In genomic region chr10:1939016-1939415, GRCh38 we compare ENCODE assay signal across 11 cellular contexts.
DNase-seq lines count a peak whose midpoint lies in the region; ATAC-seq and FAIRE-seq lines count a peak whose summit lies in the region.
"Had no signal": no experiment of that assay in that cellular context is flagged by ENCODE, and none has a peak within 500 bp of the region (broad histone marks: within the 10 kb centered on the region; RNA-seq: fewer than 3 reads in every experiment).

No MANE protein-coding gene starts in this region.

- no peak for FAIRE-seq in frontal cortex (lab: Jason Lieb, UNC)
- FAIRE-seq: A549 had no signal

- H2BK120ac ChIP-seq in mesendoderm (ENCODE audit: low read depth, low read length) = no peak overlapping the region

- no peaks in the 10 kb centered on the region for H3K36me3 Mint-ChIP-seq in activated T-helper 17 cell treated with anti-CD3 and anti-CD28 coated beads, Interleukin-2, amount 50 U/mL, for 72 hours (ENCODE audit: low read depth)

- H3K9me3 Mint-ChIP-seq in activated T-helper 17 cell treated with anti-CD3 and anti-CD28 coated beads, Interleukin-2, amount 50 U/mL, for 72 hours = peaks cover 3% of the 10 kb centered on the region

- H4K5ac ChIP-seq in mesendoderm (ENCODE audit: low read length) = no peak overlapping the region

- H3K4me3 ChIP-seq in mesendoderm (ENCODE audit: low read length) (no peak overlapping the region), SJCRH30 (no peak overlapping the region)
- H3K4me3 ChIP-seq: A549, SK-N-MC had no signal

- ATAC-seq in activated T-helper 17 cell treated with anti-CD3 and anti-CD28 coated beads, Interleukin-2, amount 50 U/mL, for 72 hours (replicated peaks) = peak; percentile 81
- ATAC-seq: A549 had no signal

- H3K23ac ChIP-seq in mesendoderm (ENCODE audit: low read length) = no peak overlapping the region

- no peak overlapping the region for H3K27ac ChIP-seq in mesendoderm (ENCODE audit: low read depth, low read length)
- no peak overlapping the region for H3K27ac ChIP-seq in SJCRH30
- H3K27ac ChIP-seq: A549, SK-N-MC had no signal

- H4K8ac ChIP-seq in mesendoderm (ENCODE audit: low read depth, low read length) = no peak overlapping the region

- H3K27me3 ChIP-seq in mesendoderm (ENCODE audit: insufficient read depth, low read length, poor library complexity) = peaks cover 2% of the 10 kb centered on the region
- no peaks in the 10 kb centered on the region for H3K27me3 ChIP-seq in SJCRH30

- H3K9ac ChIP-seq in mesendoderm (ENCODE audit: low read length) = no peak overlapping the region

- no peaks in the 10 kb centered on the region for H3K27me3 Mint-ChIP-seq in activated T-helper 17 cell treated with anti-CD3 and anti-CD28 coated beads, Interleukin-2, amount 50 U/mL, for 72 hours

- H3K56ac ChIP-seq in mesendoderm (ENCODE audit: low read length) = no peak overlapping the region

- no peaks in the 10 kb centered on the region for H3K79me1 ChIP-seq in mesendoderm (ENCODE audit: low read length)

- peak overlapping the region; percentile 45 for H3K27ac Mint-ChIP-seq in activated T-helper 17 cell treated with anti-CD3 and anti-CD28 coated beads, Interleukin-2, amount 50 U/mL, for 72 hours

- H3K4me1 Mint-ChIP-seq in activated T-helper 17 cell treated with anti-CD3 and anti-CD28 coated beads, Interleukin-2, amount 50 U/mL, for 72 hours = peaks cover 12% of the 10 kb centered on the region

- H3K18ac ChIP-seq in mesendoderm (ENCODE audit: low read length) = no peak overlapping the region

- H2AK5ac ChIP-seq in mesendoderm (ENCODE audit: low read length) = no peak overlapping the region

- H3K4me3 Mint-ChIP-seq in activated T-helper 17 cell treated with anti-CD3 and anti-CD28 coated beads, Interleukin-2, amount 50 U/mL, for 72 hours = peak overlapping the region; percentile 31

- H2BK5ac ChIP-seq in mesendoderm (ENCODE audit: low read length) = no peak overlapping the region

- H3K4me1 ChIP-seq in mesendoderm (ENCODE audit: control insufficient read depth, low read depth, low read length) = no peaks in the 10 kb centered on the region
- no peaks in the 10 kb centered on the region for H3K4me1 ChIP-seq in SJCRH30
- H3K4me1 ChIP-seq: A549 had no signal

- peak; percentile 15 to 57 (median 37) for DNase-seq in activated CD4-positive, CD25-positive, alpha-beta regulatory T cell (lab: John Stamatoyannopoulos, UW)
- no peak for DNase-seq in activated CD4-positive, CD25-positive, alpha-beta regulatory T cell treated with anti-CD3 and anti-CD28 coated beads, Interleukin-2, amount 50 U/mL, for 72 hours
- DNase-seq in stimulated activated CD4-positive, alpha-beta T cell treated with anti-CD3 and anti-CD28 coated beads, Interleukin-1b, Interleukin-23, amount 100 ng/mL, for 1 hour (ENCODE audit: low read depth in 2 of 2) = peak; percentile 16 to 50
- no peak for DNase-seq in mesendoderm
- no peak for DNase-seq in SJCRH30
- DNase-seq in frontal cortex (ENCODE audit: low spot score in 2 of 2) = no peak
- DNase-seq in NCI-H226 = no peak
- DNase-seq: NCI-H345 had no signal

- H3K9me3 ChIP-seq in SJCRH30 (replicated peaks) = no peaks in the 10 kb centered on the region
- H3K9me3 ChIP-seq: A549 had no signal

- H2BK15ac ChIP-seq in mesendoderm (replicated peaks; ENCODE audit: low read depth) = no peak overlapping the region

- H3K4me2 ChIP-seq in mesendoderm (ENCODE audit: low read length) = no peak overlapping the region
- H3K4me2 ChIP-seq: A549 had no signal

- H3K36me3 ChIP-seq in mesendoderm (ENCODE audit: control insufficient read depth, insufficient read depth, low read length) = no peaks in the 10 kb centered on the region
- no peaks in the 10 kb centered on the region for H3K36me3 ChIP-seq in SJCRH30

- no CpG with 5 or more reads among the region's 17 CpGs for WGBS in mesendoderm (ENCODE audit: extremely low coverage, insufficient coverage, low lambda C conversion rate)

- H3K79me2 ChIP-seq in mesendoderm (ENCODE audit: control insufficient read depth, insufficient read depth, low read length) = no peaks in the 10 kb centered on the region

- H3K4ac ChIP-seq in mesendoderm (ENCODE audit: low read depth, low read length) = no peak overlapping the region

Comparison
In these comparisons a context has a peak if more than half of its experiments do, and no peak if none do; other contexts are left out.
1. DNase-seq: peak in activated CD4-positive, CD25-positive, alpha-beta regulatory T cell (4 of 4) and stimulated activated CD4-positive, alpha-beta T cell treated with anti-CD3 and anti-CD28 coated beads, Interleukin-1b, Interleukin-23, amount 100 ng/mL, for 1 hour (2 of 2); none in activated CD4-positive, CD25-positive, alpha-beta regulatory T cell treated with anti-CD3 and anti-CD28 coated beads, Interleukin-2, amount 50 U/mL, for 72 hours (single experiment), mesendoderm (single experiment), SJCRH30 (0 of 2), frontal cortex (0 of 2) and NCI-H226 (single experiment).